Comparison of ENCODE assay signal across 28 cellular contexts in the genomic region with DNA sequence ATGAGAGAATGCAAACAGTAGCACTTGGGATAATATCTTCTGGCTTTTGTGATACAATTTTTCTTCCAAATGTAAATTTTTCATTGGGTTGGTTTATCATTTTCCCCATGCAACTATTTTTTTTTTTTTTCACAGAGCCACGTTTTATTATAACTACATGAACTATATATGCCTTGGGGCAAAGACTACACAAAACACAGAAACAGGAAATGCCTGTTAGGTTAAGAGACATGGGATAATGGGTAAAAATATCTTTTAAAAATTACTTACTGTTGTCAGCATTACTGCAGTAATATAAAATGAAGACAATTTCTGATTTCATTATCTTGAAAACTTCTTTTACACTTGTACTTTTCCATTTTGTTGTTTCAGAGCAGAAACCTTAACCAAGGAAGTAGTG.
DNase-seq lines count a peak whose midpoint lies in the region; ATAC-seq and TF ChIP-seq lines count a peak whose summit lies in the region.
"Had no signal": no experiment of that assay in that cellular context is flagged by ENCODE, and none has a peak within 500 bp of the region (broad histone marks: within the 10 kb centered on the region; RNA-seq: fewer than 3 reads in every experiment).

No MANE protein-coding gene starts in this region.

- H3K9me3 Mint-ChIP-seq in endothelial cell (ENCODE audit: unreplicated experiment) (no peaks in the 10 kb centered on the region), neural crest cell (no peaks in the 10 kb centered on the region)
- H3K9me3 Mint-ChIP-seq: activated naive CD4-positive, alpha-beta T cell treated with anti-CD3 and anti-CD28 coated beads, Interleukin-2, amount 10 ng/mL, durations not matched to agents 7 days and 5 days; dendritic cell treated with granulocyte-macrophage colony-stimulating factor and Interleukin-4, amounts not matched to agents 40 ng/mL and 50 ng/mL, for 4 days; naive thymus-derived CD8-positive, alpha-beta T cell had no signal

- POLR2A ChIA-PET in SK-N-SH (lab: Yijun Ruan, JAX) = no interaction called here

- TF ChIP-seq EP300 in SK-N-SH (IDR thresholded peaks at IDR 0.05; ENCODE audit: borderline replicate concordance in 1 of 2, low read depth in 1 of 2, low read length in 1 of 2) = no peak

- H3K4me3 Mint-ChIP-seq in endothelial cell (ENCODE audit: unreplicated experiment) (no peak overlapping the region), neural crest cell (peak overlapping the region; percentile 9)
- H3K4me3 Mint-ChIP-seq: activated CD8-positive, alpha-beta memory T cell treated with anti-CD3 and anti-CD28 coated beads, Interleukin-2, amount 10 ng/mL, durations not matched to agents 7 days and 5 days; activated naive CD4-positive, alpha-beta T cell treated with anti-CD3 and anti-CD28 coated beads, Interleukin-2, amount 10 ng/mL, durations not matched to agents 7 days and 5 days; dendritic cell treated with granulocyte-macrophage colony-stimulating factor and Interleukin-4, amounts not matched to agents 40 ng/mL and 50 ng/mL, for 4 days; naive thymus-derived CD8-positive, alpha-beta T cell had no signal

- no peaks in the 10 kb centered on the region for H3K9me2 ChIP-seq in SK-N-SH

- H3F3A ChIP-seq in SK-N-SH (replicated peaks; ENCODE audit: insufficient read depth) = peaks cover 8% of the 10 kb centered on the region

- H3K4me2 ChIP-seq in SK-N-SH = no peak overlapping the region

- peaks cover 5% of the 10 kb centered on the region for H3K4me1 Mint-ChIP-seq in endothelial cell (ENCODE audit: unreplicated experiment)
- H3K4me1 Mint-ChIP-seq in neural crest cell = peaks cover 4% of the 10 kb centered on the region
- H3K4me1 Mint-ChIP-seq: activated CD8-positive, alpha-beta memory T cell treated with anti-CD3 and anti-CD28 coated beads, Interleukin-2, amount 10 ng/mL, durations not matched to agents 7 days and 5 days had no signal

- no peaks in the 10 kb centered on the region for H3K27me3 Mint-ChIP-seq in endothelial cell (ENCODE audit: unreplicated experiment)
- no peaks in the 10 kb centered on the region for H3K27me3 Mint-ChIP-seq in neural crest cell (ENCODE audit: low read depth)
- H3K27me3 Mint-ChIP-seq: activated CD8-positive, alpha-beta memory T cell treated with anti-CD3 and anti-CD28 coated beads, Interleukin-2, amount 10 ng/mL, durations not matched to agents 7 days and 5 days; activated naive CD4-positive, alpha-beta T cell treated with anti-CD3 and anti-CD28 coated beads, Interleukin-2, amount 10 ng/mL, durations not matched to agents 7 days and 5 days; dendritic cell treated with granulocyte-macrophage colony-stimulating factor and Interleukin-4, amounts not matched to agents 40 ng/mL and 50 ng/mL, for 4 days; naive thymus-derived CD8-positive, alpha-beta T cell had no signal

- H3K9ac ChIP-seq in SK-N-SH = no peak overlapping the region

- 0 out of 4 replicates have a peak overlapping the region, but pooled peaks of 1 of the 2 experiments have one; percentile 2 for H3K27ac ChIP-seq in SK-N-SH (ENCODE audit: low read depth in 2 of 2, low read length in 1 of 2)
- H3K27ac ChIP-seq: 22Rv1, tibial artery had no signal

- H3K36me3 Mint-ChIP-seq in endothelial cell (ENCODE audit: low read depth, unreplicated experiment) (no peaks in the 10 kb centered on the region), neural crest cell (ENCODE audit: low read depth) (peaks cover 7% of the 10 kb centered on the region)
- H3K36me3 Mint-ChIP-seq: activated CD8-positive, alpha-beta memory T cell treated with anti-CD3 and anti-CD28 coated beads, Interleukin-2, amount 10 ng/mL, durations not matched to agents 7 days and 5 days; activated naive CD4-positive, alpha-beta T cell treated with anti-CD3 and anti-CD28 coated beads, Interleukin-2, amount 10 ng/mL, durations not matched to agents 7 days and 5 days had no signal

- H3K4me3 ChIP-seq in SK-N-SH (ENCODE audit: low read depth in 2 of 2, low read length in 1 of 2) = no peak overlapping the region
- H3K4me3 ChIP-seq: GM12878, tibial artery had no signal

- H3K27me3 ChIP-seq in SK-N-SH (ENCODE audit: insufficient read depth) = no peaks in the 10 kb centered on the region
- H3K27me3 ChIP-seq: tibial artery had no signal

- TF ChIP-seq CTCF in SK-N-SH (IDR thresholded peaks at IDR 0.05) (no peak), endothelial cell (IDR thresholded peaks at IDR 0.05; ENCODE audit: unreplicated experiment) (no peak), neural crest cell (conservative IDR thresholded peaks at IDR 0.05) (no peak)

- peak; percentile 23 for DNase-seq in SK-N-SH
- DNase-seq in RPMI7951 (ENCODE audit: low read depth) = peak; percentile 15
- DNase-seq in endothelial cell (ENCODE audit: low spot score) = no peak
- DNase-seq in neural crest cell (ENCODE audit: low read depth, low spot score) = no peak
- DNase-seq in stimulated activated naive CD4-positive, alpha-beta T cell (lab: John Stamatoyannopoulos, UW) = no peak
- DNase-seq: activated CD4-positive, CD25-positive, alpha-beta regulatory T cell; activated CD8-positive, alpha-beta memory T cell treated with anti-CD3 and anti-CD28 coated beads, Interleukin-2, amount 10 ng/mL, durations not matched to agents 7 days and 5 days; activated naive CD4-positive, alpha-beta T cell treated with anti-CD3 and anti-CD28 coated beads, Interleukin-2, amount 10 ng/mL, durations not matched to agents 7 days and 5 days; aorta; central memory CD4-positive, alpha-beta T cell; DND-41; hypothalamus; IMR-90; midbrain; naive thymus-derived CD8-positive, alpha-beta T cell; NCI-H1105; NCI-H2029; NCI-H2227 treated with DMSO at 0.1 percent for 48 hours; NCI-H774; Right ventricle myocardium superior; T1000; tibial artery had no signal

- peak overlapping the region; percentile 11 for H3K27ac Mint-ChIP-seq in endothelial cell (ENCODE audit: unreplicated experiment)
- no peak overlapping the region for H3K27ac Mint-ChIP-seq in neural crest cell (ENCODE audit: unreplicated experiment)
- H3K27ac Mint-ChIP-seq: activated CD8-positive, alpha-beta memory T cell treated with anti-CD3 and anti-CD28 coated beads, Interleukin-2, amount 10 ng/mL, durations not matched to agents 7 days and 5 days; activated naive CD4-positive, alpha-beta T cell treated with anti-CD3 and anti-CD28 coated beads, Interleukin-2, amount 10 ng/mL, durations not matched to agents 7 days and 5 days; dendritic cell treated with granulocyte-macrophage colony-stimulating factor and Interleukin-4, amounts not matched to agents 40 ng/mL and 50 ng/mL, for 4 days; naive thymus-derived CD8-positive, alpha-beta T cell had no signal

- peak overlapping the region; percentile 11; the same call in 1 of the 2 replicates for H2AFZ ChIP-seq in SK-N-SH (ENCODE audit: low read depth)

- no peaks in the 10 kb centered on the region for H4K20me1 ChIP-seq in SK-N-SH (ENCODE audit: insufficient read depth)

- ATAC-seq in SK-N-SH treated with all-trans-retinoic acid at 6 μM for 48 hours (no peak), GM21367 (IDR thresholded peaks at IDR 0.05; ENCODE audit: unreplicated experiment) (no peak), HG02981 (IDR thresholded peaks at IDR 0.05; ENCODE audit: unreplicated experiment) (no peak)
- ATAC-seq: activated CD8-positive, alpha-beta memory T cell treated with anti-CD3 and anti-CD28 coated beads, Interleukin-2, amount 10 ng/mL, durations not matched to agents 7 days and 5 days; GM12878; naive thymus-derived CD8-positive, alpha-beta T cell had no signal

- TF ChIP-seq RAD21 in SK-N-SH (IDR thresholded peaks at IDR 0.05; ENCODE audit: low read length) = no peak

- 12% methylated on average over 1 of the region's 1 CpG for WGBS in SK-N-SH (ENCODE audit: low lambda C conversion rate)

- no peaks in the 10 kb centered on the region for H3K9me3 ChIP-seq in SK-N-SH
- H3K9me3 ChIP-seq: tibial artery had no signal

- H3K36me3 ChIP-seq in SK-N-SH (replicated peaks in 1 of 2; ENCODE audit: control insufficient read depth in 1 of 2, insufficient read depth in 2 of 2, low read length in 1 of 2) = no peaks in the 10 kb centered on the region
- H3K36me3 ChIP-seq: tibial artery had no signal

- H3K79me2 ChIP-seq in SK-N-SH (ENCODE audit: insufficient read depth) = no peaks in the 10 kb centered on the region

- CTCF ChIA-PET in SK-N-SH (lab: Yijun Ruan, JAX) = interaction anchor here (1.4 to 1.6 kb wide), 2 partner anchors 201 to 244 kb away, joined by 3 to 7 read pairs; no protein-coding TSS in a partner anchor

- H3K4me1 ChIP-seq in SK-N-SH (ENCODE audit: control insufficient read depth in 1 of 2, insufficient read depth in 2 of 2, low read depth in 1 of 2, low read length in 1 of 2) = peaks cover 9 to 11% of the 10 kb centered on the region in 2 experiments; a peak in 3 of 4 replicates

TF ChIP-seq in SK-N-SH, 30 proteins besides CTCF, POLR2A, EP300 and RAD21:
- no peak for TF ChIP-seq YY1 (IDR thresholded peaks at IDR 0.05; ENCODE audit: low read depth)
- TF ChIP-seq MXI1 (IDR thresholded peaks at IDR 0.05; ENCODE audit: low read depth, low read length) = no peak
- TF ChIP-seq, protein P1, sequence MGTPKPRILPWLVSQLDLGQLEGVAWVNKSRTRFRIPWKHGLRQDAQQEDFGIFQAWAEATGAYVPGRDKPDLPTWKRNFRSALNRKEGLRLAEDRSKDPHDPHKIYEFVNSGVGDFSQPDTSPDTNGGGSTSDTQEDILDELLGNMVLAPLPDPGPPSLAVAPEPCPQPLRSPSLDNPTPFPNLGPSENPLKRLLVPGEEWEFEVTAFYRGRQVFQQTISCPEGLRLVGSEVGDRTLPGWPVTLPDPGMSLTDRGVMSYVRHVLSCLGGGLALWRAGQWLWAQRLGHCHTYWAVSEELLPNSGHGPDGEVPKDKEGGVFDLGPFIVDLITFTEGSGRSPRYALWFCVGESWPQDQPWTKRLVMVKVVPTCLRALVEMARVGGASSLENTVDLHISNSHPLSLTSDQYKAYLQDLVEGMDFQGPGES (IDR thresholded peaks at IDR 0.05; ENCODE audit: low read depth, low read length) = no peak
TF ChIP-seq in SK-N-SH: peak in this region for 0.

TF ChIP-seq in SK-N-SH treated with all-trans-retinoic acid at 6 μM for 48 hours, 23 proteins besides CTCF, POLR2A, EP300 and RAD21 (continues in another document):
- no peak for TF ChIP-seq OSR1 (CRISPR knock-in tag; IDR thresholded peaks at IDR 0.05)
- TF ChIP-seq, protein P2, sequence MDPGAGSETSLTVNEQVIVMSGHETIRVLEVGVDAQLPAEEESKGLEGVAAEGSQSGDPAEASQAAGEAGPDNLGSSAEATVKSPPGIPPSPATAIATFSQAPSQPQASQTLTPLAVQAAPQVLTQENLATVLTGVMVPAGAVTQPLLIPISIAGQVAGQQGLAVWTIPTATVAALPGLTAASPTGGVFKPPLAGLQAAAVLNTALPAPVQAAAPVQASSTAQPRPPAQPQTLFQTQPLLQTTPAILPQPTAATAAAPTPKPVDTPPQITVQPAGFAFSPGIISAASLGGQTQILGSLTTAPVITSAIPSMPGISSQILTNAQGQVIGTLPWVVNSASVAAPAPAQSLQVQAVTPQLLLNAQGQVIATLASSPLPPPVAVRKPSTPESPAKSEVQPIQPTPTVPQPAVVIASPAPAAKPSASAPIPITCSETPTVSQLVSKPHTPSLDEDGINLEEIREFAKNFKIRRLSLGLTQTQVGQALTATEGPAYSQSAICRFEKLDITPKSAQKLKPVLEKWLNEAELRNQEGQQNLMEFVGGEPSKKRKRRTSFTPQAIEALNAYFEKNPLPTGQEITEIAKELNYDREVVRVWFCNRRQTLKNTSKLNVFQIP (CRISPR knock-in tag; IDR thresholded peaks at IDR 0.05; ENCODE audit: borderline replicate concordance, low read depth) = no peak
- no peak for TF ChIP-seq ZNF565 (CRISPR knock-in tag; conservative IDR thresholded peaks at IDR 0.05; ENCODE audit: low read depth)
- no peak for TF ChIP-seq ZFP3 (CRISPR knock-in tag; IDR thresholded peaks at IDR 0.05)

Comparison
In these comparisons a context has a peak if more than half of its experiments do, and no peak if none do; other contexts are left out.
1. DNase-seq: peak in SK-N-SH (single experiment) and RPMI7951 (single experiment); none in endothelial cell (single experiment), neural crest cell (single experiment) and stimulated activated naive CD4-positive, alpha-beta T cell (0 of 6).